In genomic region chrX:21412029-21412428, GRCh38 we compare ENCODE assay signal across 18 cellular contexts. TPM values are rescaled to one million over a fixed set of nuclear protein-coding genes. Genes with fewer than 3 reads are reported as not detected.
DNase-seq lines count a peak whose midpoint lies in the region; ATAC-seq, FAIRE-seq and TF ChIP-seq lines count a peak whose summit lies in the region.
"Had no signal": no experiment of that assay in that cellular context is flagged by ENCODE, and none has a peak within 500 bp of the region (broad histone marks: within the 10 kb centered on the region; RNA-seq: fewer than 3 reads in every experiment).

No MANE protein-coding gene starts in this region.

- BruUV-seq in PC-3 (replicated peaks; lab: Mats Ljungman, UMichigan) (no TSS peak), endothelial cell of umbilical vein (replicated peaks; lab: Mats Ljungman, UMichigan) (no TSS peak)

- CTCF ChIA-PET in PC-3 (lab: Charles Lee): no interaction called here
- CTCF ChIA-PET in endothelial cell of umbilical vein (lab: Charles Lee): no interaction called here

- H3K36me3 ChIP-seq in GM23248 (ENCODE audit: low read depth) (no peaks in the 10 kb centered on the region), PC-3 (ENCODE audit: low read depth, low read length) (no peaks in the 10 kb centered on the region), endothelial cell of umbilical vein (ENCODE audit: control insufficient read depth in 2 of 2, extremely low read depth in 1 of 2, insufficient read depth in 2 of 2, low read length in 2 of 2) (no peaks in the 10 kb centered on the region), pancreas (no peaks in the 10 kb centered on the region)
- H3K36me3 ChIP-seq: BE2C had no signal

- WGBS in GM23248 (ENCODE audit: low coverage in 1 of 2, low lambda C conversion rate in 2 of 2, missing lambda C conversion rate in 2 of 2), 2 experiments: 4 to 14% methylated on average over 3 of the region's 3 CpGs
- WGBS in pancreas, 2 donors: 18 to 20% methylated on average over 3 of the region's 3 CpGs

- H3K4me2 ChIP-seq in GM23248 (ENCODE audit: unreplicated experiment) (peak overlapping the region; percentile 53), PC-3 (ENCODE audit: low read length) (no peak overlapping the region), endothelial cell of umbilical vein (ENCODE audit: insufficient read depth, low read length) (no peak overlapping the region)

- H3K4me3 Mint-ChIP-seq in activated T-cell treated with anti-CD3 and anti-CD28 coated beads, Interleukin-2, amount 50 U/mL, for 4 hours: no peak overlapping the region
- H3K4me3 Mint-ChIP-seq: CD4-positive, alpha-beta memory T cell had no signal

- H3K79me2 ChIP-seq in GM23248 (ENCODE audit: insufficient read depth) (no peaks in the 10 kb centered on the region), PC-3 (ENCODE audit: low read length) (no peaks in the 10 kb centered on the region), endothelial cell of umbilical vein (ENCODE audit: control insufficient read depth, insufficient read depth, low read length) (no peaks in the 10 kb centered on the region)

- no peak for ATAC-seq in PC-3
- ATAC-seq in pancreas: peak; percentile 47 to 74 (median 64)
- no peak for ATAC-seq in activated T-cell treated with anti-CD3 and anti-CD28 coated beads, Interleukin-2, amount 50 U/mL, for 4 hours
- ATAC-seq in HG02938 (IDR thresholded peaks at IDR 0.05; ENCODE audit: unreplicated experiment): no peak
- ATAC-seq in HG03135 (IDR thresholded peaks at IDR 0.05; ENCODE audit: unreplicated experiment): no peak

- H2AFZ ChIP-seq in GM23248 (0 out of 2 replicates have a peak overlapping the region, but pooled peaks have one; percentile 7), PC-3 (ENCODE audit: low read length) (no peak overlapping the region), endothelial cell of umbilical vein (ENCODE audit: low read depth, low read length) (no peak overlapping the region)

- peaks cover 10% of the 10 kb centered on the region; the same call in 1 of the 2 replicates for H3F3A ChIP-seq in GM23248 (ENCODE audit: insufficient read depth)
- no peaks in the 10 kb centered on the region for H3F3A ChIP-seq in PC-3 (ENCODE audit: low read length, unreplicated experiment)

- H3K27me3 ChIP-seq in GM23248 (replicated peaks; ENCODE audit: insufficient read depth) (no peaks in the 10 kb centered on the region), PC-3 (ENCODE audit: low read length) (no peaks in the 10 kb centered on the region), endothelial cell of umbilical vein (ENCODE audit: control insufficient read depth in 2 of 2, insufficient read depth in 2 of 2, low read length in 2 of 2) (no peaks in the 10 kb centered on the region), pancreas (peaks cover 0 to 4% (median 0%) of the 10 kb centered on the region in 4 donors)
- H3K27me3 ChIP-seq: BE2C had no signal

- H3K9me3 Mint-ChIP-seq in activated T-cell treated with anti-CD3 and anti-CD28 coated beads, Interleukin-2, amount 50 U/mL, for 4 hours: peaks cover 3% of the 10 kb centered on the region

- in situ Hi-C loops in GM23248 (cut with MboI): no loop called here

- H3K27ac ChIP-seq in GM23248 (peak overlapping the region; percentile 43), PC-3 (ENCODE audit: low read length) (no peak overlapping the region), endothelial cell of umbilical vein (ENCODE audit: insufficient read depth, low read depth, low read length) (no peak overlapping the region), pancreas (no peak overlapping the region)

- H3K27me3 Mint-ChIP-seq in activated T-cell treated with anti-CD3 and anti-CD28 coated beads, Interleukin-2, amount 50 U/mL, for 4 hours (ENCODE audit: low read depth): no peaks in the 10 kb centered on the region
- H3K27me3 Mint-ChIP-seq: CD4-positive, alpha-beta memory T cell had no signal

- TF ChIP-seq POLR2A in endothelial cell of umbilical vein (IDR thresholded peaks at IDR 0.05; ENCODE audit: low read depth, low read length): no peak

- no peaks in the 10 kb centered on the region for H3K9me2 ChIP-seq in GM23248 (ENCODE audit: insufficient read depth)
- H3K9me2 ChIP-seq in PC-3 (replicated peaks; ENCODE audit: low read length): no peaks in the 10 kb centered on the region

- POLR2A ChIA-PET in PC-3 (lab: Charles Lee; ENCODE audit: unreplicated experiment) (no interaction called here), endothelial cell of umbilical vein (lab: Charles Lee) (no interaction called here)

- H3K9me3 ChIP-seq in GM23248 (ENCODE audit: low read depth): no peaks in the 10 kb centered on the region
- no peaks in the 10 kb centered on the region for H3K9me3 ChIP-seq in PC-3 (ENCODE audit: low read length)
- no peaks in the 10 kb centered on the region for H3K9me3 ChIP-seq in endothelial cell of umbilical vein (replicated peaks; ENCODE audit: control insufficient read depth, insufficient read depth, low read length)
- no peaks in the 10 kb centered on the region for H3K9me3 ChIP-seq in pancreas
- H3K9me3 ChIP-seq: BE2C had no signal

- no peak for TF ChIP-seq CTCF in PC-3 (conservative IDR thresholded peaks at IDR 0.05; ENCODE audit: low read depth, low read length)
- TF ChIP-seq CTCF in endothelial cell of umbilical vein (IDR thresholded peaks at IDR 0.05; ENCODE audit: extremely low read depth in 1 of 2, insufficient read depth in 1 of 2, low read depth in 1 of 2, low read length in 2 of 2): no peak
- no peak for TF ChIP-seq CTCF in pancreas (IDR thresholded peaks at IDR 0.05)

- H4K20me1 ChIP-seq in GM23248 (ENCODE audit: insufficient read depth): no peaks in the 10 kb centered on the region
- no peaks in the 10 kb centered on the region for H4K20me1 ChIP-seq in PC-3 (ENCODE audit: low read length)
- no peaks in the 10 kb centered on the region for H4K20me1 ChIP-seq in endothelial cell of umbilical vein (replicated peaks; ENCODE audit: control insufficient read depth, extremely low read depth, insufficient read depth, low read length)

- peaks cover 13% of the 10 kb centered on the region for H3K36me3 Mint-ChIP-seq in activated T-cell treated with anti-CD3 and anti-CD28 coated beads, Interleukin-2, amount 50 U/mL, for 4 hours (ENCODE audit: insufficient read depth)

- intact Hi-C loops in PC-3 (cut with micrococcal nuclease) (no loop called here), endothelial cell of umbilical vein (cut with micrococcal nuclease) (no loop called here), pancreas (cut with DNase I) (no loop called here)

- FAIRE-seq in endothelial cell of umbilical vein (lab: Jason Lieb, UNC) (no peak), pancreas (lab: Jason Lieb, UNC) (no peak)
- FAIRE-seq: D721Med, H54 had no signal

- H3K4me1 ChIP-seq in GM23248 (ENCODE audit: insufficient read depth) (peaks cover 22% of the 10 kb centered on the region), PC-3 (ENCODE audit: insufficient read depth, low read length) (no peaks in the 10 kb centered on the region), endothelial cell of umbilical vein (ENCODE audit: control insufficient read depth, extremely low read depth, insufficient read depth, low read length) (no peaks in the 10 kb centered on the region), pancreas (peaks cover 0 to 3% (median 0%) of the 10 kb centered on the region in 3 donors)
- H3K4me1 ChIP-seq: BE2C had no signal

- H3K4me1 Mint-ChIP-seq in activated T-cell treated with anti-CD3 and anti-CD28 coated beads, Interleukin-2, amount 50 U/mL, for 4 hours (ENCODE audit: low read depth): peaks cover 9% of the 10 kb centered on the region

- H3K9ac ChIP-seq in GM23248: no peak overlapping the region
- no peak overlapping the region for H3K9ac ChIP-seq in PC-3 (ENCODE audit: low read length)
- no peak overlapping the region for H3K9ac ChIP-seq in endothelial cell of umbilical vein (replicated peaks; ENCODE audit: extremely low read depth, insufficient read depth, low read length)

- peak; percentile 10 for DNase-seq in GM23248
- peak; percentile 28 for DNase-seq in PC-3
- DNase-seq in endothelial cell of umbilical vein (ENCODE audit: low read depth, low spot score): peak; percentile 1
- peak in 1 of 6 donors; percentile 20 for DNase-seq in pancreas
- DNase-seq in activated T-cell treated with anti-CD3 and anti-CD28 coated beads, Interleukin-2, amount 50 U/mL, for 4 hours: no peak
- no peak for DNase-seq in stimulated activated naive CD4-positive, alpha-beta T cell treated with Interleukin-2 at 50 U/mL for 16 hours (lab: John Stamatoyannopoulos, UW)
- DNase-seq: BE2C; CD4-positive, alpha-beta memory T cell; DND-41; Kasumi-1; NCI-H1436 treated with DMSO at 0.1 percent for 48 hours; NCI-H2081; NCI-H2227 treated with DMSO at 0.1 percent for 48 hours; NCI-H526 treated with DMSO at 0.1 percent for 48 hours had no signal

- H3K4me3 ChIP-seq in GM23248: no peak overlapping the region
- no peak overlapping the region for H3K4me3 ChIP-seq in PC-3 (ENCODE audit: low read length)
- H3K4me3 ChIP-seq in endothelial cell of umbilical vein (replicated peaks in 1 of 3; ENCODE audit: insufficient read depth in 1 of 3, low read depth in 1 of 3, low read length in 3 of 3): no peak overlapping the region
- no peak overlapping the region for H3K4me3 ChIP-seq in pancreas

- no peaks in the 10 kb centered on the region for H3K9me1 ChIP-seq in endothelial cell of umbilical vein (replicated peaks; ENCODE audit: control insufficient read depth, extremely low read depth, insufficient read depth, low read length)

- dilution Hi-C loops in endothelial cell of umbilical vein (cut with MboI; ENCODE audit: extremely low pct_ligation_motif_present, low sequenced_read_pairs): no loop called here

TF ChIP-seq in endothelial cell of umbilical vein, 7 proteins besides CTCF, POLR2A, EP300 and RAD21 (continues in another document):
- TF ChIP-seq MYC (IDR thresholded peaks at IDR 0.05; ENCODE audit: low read depth, low read length) (no peak), JUN (IDR thresholded peaks at IDR 0.05; ENCODE audit: borderline replicate concordance, insufficient read depth, insufficient read length, low read depth) (no peak), FOS (IDR thresholded peaks at IDR 0.05; ENCODE audit: borderline replicate concordance, insufficient read depth, low read length) (no peak)

RNA-seq across cellular contexts. Expression of gene CNKSR2, which starts 37.8 kb away (rescaled TPM):
- total RNA-seq in GM23248 (2014; rRNA removed; shearing (Covaris generic)): 0.51 and 0.76 TPM in 2 replicates
- polyA plus RNA-seq in GM23248 (2016; fragmentation: Nextera tagmentation; extraction: Ambion mirVana) (0.14 and 0.43 TPM in 2 replicates), endothelial cell of umbilical vein (not detected in 2 replicates), pancreas (1 to 10 TPM; 1.5 to 1.6 TPM)
- total RNA-seq in PC-3 (2014; rRNA removed) (2.0 and 5.4 TPM in 2 replicates), endothelial cell of umbilical vein (0.13 and 0.48 TPM in 2 replicates), pancreas (1 to 10 TPM; 1.1 to 4.0 (median 2.7) TPM)
- polyA plus RNA-seq in endothelial cell of umbilical vein (2011; cell fraction: cytosol; rRNA removed): 0.03 TPM in 1 of 2 replicates, not detected in the other
- 0.06 and 0.16 TPM in 2 replicates for polyA plus RNA-seq in endothelial cell of umbilical vein (2011; cell fraction: nucleus; rRNA removed)
- polyA plus RNA-seq in endothelial cell of umbilical vein (2012): not detected in 2 replicates
- not detected in 2 replicates for polyA minus RNA-seq in endothelial cell of umbilical vein
- polyA minus RNA-seq in endothelial cell of umbilical vein (2011; cell fraction: cytosol; rRNA and poly(A)+ RNA removed): not detected
- polyA minus RNA-seq in endothelial cell of umbilical vein (2011; cell fraction: nucleus; rRNA and poly(A)+ RNA removed): 0.10 and 0.19 TPM in 2 replicates
- total RNA-seq in activated T-cell treated with anti-CD3 and anti-CD28 coated beads, Interleukin-2, amount 50 U/mL, for 4 hours: 10 to 100 TPM in 1 of 3 donors, 1 to 10 TPM in 2; 6.4 to 11.4 (median 9.0) TPM

Comparison
In these comparisons a context has a peak if more than half of its experiments do, and no peak if none do; other contexts are left out.
1. DNase-seq: peak in GM23248 (single experiment), PC-3 (single experiment) and endothelial cell of umbilical vein (single experiment); none in activated T-cell treated with anti-CD3 and anti-CD28 coated beads, Interleukin-2, amount 50 U/mL, for 4 hours (single experiment) and stimulated activated naive CD4-positive, alpha-beta T cell treated with Interleukin-2 at 50 U/mL for 16 hours (single experiment).
2. ATAC-seq: peak in pancreas (4 of 4); none in PC-3 (single experiment), activated T-cell treated with anti-CD3 and anti-CD28 coated beads, Interleukin-2, amount 50 U/mL, for 4 hours (0 of 2), HG02938 (single experiment) and HG03135 (single experiment).